Comparison of ENCODE assay signal across 17 cellular contexts in genomic region chr3:124275421-124275820, GRCh38.
A peak's percentile ranks its signal among the peaks of the same experiment; 100 is the strongest.
DNase-seq lines count a peak whose midpoint lies in the region; ATAC-seq and TF ChIP-seq lines count a peak whose summit lies in the region.
"Had no signal": no experiment of that assay in that cellular context is flagged by ENCODE, and none has a peak within 500 bp of the region (broad histone marks: within the 10 kb centered on the region; RNA-seq: fewer than 3 reads in every experiment).

No MANE protein-coding gene starts in this region.

- H3K36me3 ChIP-seq in spleen: no peaks in the 10 kb centered on the region
- H3K36me3 ChIP-seq: brain microvascular endothelial cell, ovary had no signal

- no peak for TF ChIP-seq POLR2A in spleen (IDR thresholded peaks at IDR 0.05)

- DNase-seq in DMS79 (lab: John Stamatoyannopoulos, UW) (peak; percentile 64), astrocyte of the hippocampus (ENCODE audit: low read depth, low spot score) (peak; percentile 41), left ventricle myocardium superior (peak; percentile 84), spleen (no peak), SKM-1 treated with dmso at 0.1 percent for 144 hours (lab: John Stamatoyannopoulos, UW; ENCODE audit: unreplicated experiment) (no peak), SIG-M5 treated with dmso at 0.1 percent for 504 hours (lab: John Stamatoyannopoulos, UW; ENCODE audit: unreplicated experiment) (no peak), G401 (ENCODE audit: low spot score) (no peak)
- DNase-seq: activated gamma-delta T cell; brain microvascular endothelial cell; effector memory CD4-positive, alpha-beta T cell; foreskin keratinocyte; immature natural killer cell; NCI-H1436 treated with DMSO at 0.1 percent for 48 hours; NCI-H774 had no signal

- TF ChIP-seq CTCF in spleen (IDR thresholded peaks at IDR 0.05 in 8 of 11, conservative IDR thresholded peaks at IDR 0.05 in 3 of 11): no peak

- no peak overlapping the region for H3K4me3 ChIP-seq in spleen
- H3K4me3 ChIP-seq: ovary had no signal

- 35 to 69% (median 55%) methylated on average over 1 of the region's 1 CpG for WGBS in spleen, 5 donors

- intact Hi-C loops in left ventricle myocardium superior (cut with micrococcal nuclease): no loop called here
- intact Hi-C loops in spleen (cut with DNase I; ENCODE audit: low total_unique reads): no loop called here

- peak overlapping the region; percentile 63 to 92 (median 82) for H3K27ac ChIP-seq in spleen
- H3K27ac ChIP-seq: brain microvascular endothelial cell, foreskin keratinocyte had no signal

- ATAC-seq in left ventricle myocardium superior: peak; percentile 75
- no peak for ATAC-seq in HG03457 (IDR thresholded peaks at IDR 0.05; ENCODE audit: unreplicated experiment)
- ATAC-seq: foreskin keratinocyte, WTC11 had no signal

- H3K9me3 ChIP-seq in spleen: no peaks in the 10 kb centered on the region
- H3K9me3 ChIP-seq: ovary had no signal

- in situ Hi-C loops in G401 (cut with HindIII; ENCODE audit: low sequenced_read_pairs): no loop called here

- peaks cover 4 to 83% (median 39%) of the 10 kb centered on the region in 6 donors for H3K4me1 ChIP-seq in spleen
- H3K4me1 ChIP-seq: foreskin keratinocyte had no signal

- no peaks in the 10 kb centered on the region for H3K27me3 ChIP-seq in spleen (replicated peaks in 1 of 7)
- H3K27me3 ChIP-seq: brain microvascular endothelial cell, ovary had no signal

Comparison
In these comparisons a context has a peak if more than half of its experiments do, and no peak if none do; other contexts are left out.
1. DNase-seq: peak in DMS79 (single experiment), astrocyte of the hippocampus (single experiment) and left ventricle myocardium superior (single experiment); none in spleen (single experiment), SKM-1 treated with dmso at 0.1 percent for 144 hours (single experiment), SIG-M5 treated with dmso at 0.1 percent for 504 hours (single experiment) and G401 (single experiment).